2 cellular contexts compared by ENCODE assay signal in genomic region chr21:17668479-17668878, GRCh38.
A peak's percentile ranks its signal among the peaks of the same experiment; 100 is the strongest.
TF ChIP-seq lines count a peak whose summit lies in the region.

No MANE protein-coding gene starts in this region.

TF ChIP-seq in HepG2, 621 proteins besides CTCF, POLR2A, EP300 and RAD21:
- TF ChIP-seq CEBPB (IDR thresholded peaks at IDR 0.05; ENCODE audit: borderline replicate concordance, low read depth, low read length) (peak; percentile 61), ZNF510 (CRISPR knock-in tag; IDR thresholded peaks at IDR 0.05; ENCODE audit: low read depth) (no peak)

TF ChIP-seq in H1, 55 proteins besides CTCF, POLR2A, EP300 and RAD21:
- no peak for TF ChIP-seq RBBP5 (IDR thresholded peaks at IDR 0.05; ENCODE audit: borderline replicate concordance, low read depth, low read length)
- no peak for TF ChIP-seq CREB1 (IDR thresholded peaks at IDR 0.05)
- TF ChIP-seq CEBPB (IDR thresholded peaks at IDR 0.05; ENCODE audit: low read depth, low read length): peak; percentile 72; the same call in 1 of the 2 replicates
- TF ChIP-seq KDM4A (IDR thresholded peaks at IDR 0.05; ENCODE audit: low read depth, low read length, severe bottlenecking): no peak
- no peak for TF ChIP-seq RFX5 (IDR thresholded peaks at IDR 0.05; ENCODE audit: borderline replicate concordance, low read depth, low read length)
- TF ChIP-seq MAFK (IDR thresholded peaks at IDR 0.05; ENCODE audit: low read depth, low read length): 0 out of 2 replicates have a peak, but pooled peaks have one; percentile 5
- TF ChIP-seq RNF2 (IDR thresholded peaks at IDR 0.05; ENCODE audit: borderline replicate concordance, low read depth, low read length, missing control alignments, poor library complexity, severe bottlenecking): no peak
- no peak for TF ChIP-seq SP4 (IDR thresholded peaks at IDR 0.05; ENCODE audit: low read length)
- no peak for TF ChIP-seq BRCA1 (IDR thresholded peaks at IDR 0.05; ENCODE audit: low read depth, low read length)
- TF ChIP-seq TCF12 (IDR thresholded peaks at IDR 0.05; ENCODE audit: low read depth, low read length): no peak
- no peak for TF ChIP-seq CBX5 (IDR thresholded peaks at IDR 0.05; ENCODE audit: low read depth, low read length)
- peak; percentile 33 for TF ChIP-seq CHD7 (IDR thresholded peaks at IDR 0.05; ENCODE audit: insufficient replicate concordance, low read length)
